In the genomic region with DNA sequence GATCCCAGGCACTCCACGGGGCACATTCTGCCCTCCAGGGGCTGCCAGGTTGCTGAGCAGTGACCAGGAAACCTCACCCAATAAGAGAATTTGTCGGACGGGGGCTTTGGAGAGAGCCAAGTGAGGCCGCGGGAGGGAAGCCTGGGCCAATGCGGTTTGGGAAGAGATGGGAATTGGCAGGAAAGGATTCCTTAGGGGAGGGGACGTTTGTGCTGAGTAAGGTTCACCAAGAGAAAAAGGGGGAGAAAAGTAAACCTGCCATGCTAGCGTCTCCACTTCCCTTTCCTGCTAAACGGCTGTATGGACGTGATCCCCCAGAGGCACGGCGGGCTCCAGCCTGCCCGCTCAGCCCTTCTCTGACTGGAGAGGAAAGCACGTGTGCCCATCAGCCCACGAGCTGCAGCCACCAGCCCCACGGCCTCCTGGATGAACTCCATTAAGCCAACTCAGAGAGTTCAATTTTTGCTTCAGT, we compare ENCODE assay signal across 8 cellular contexts.
DNase-seq lines count a peak whose midpoint lies in the region; ATAC-seq and TF ChIP-seq lines count a peak whose summit lies in the region.

No MANE protein-coding gene starts in this region.

- CTCF ChIA-PET in activated CD4-positive, alpha-beta T cell treated with anti-CD3 and anti-CD28 coated beads for 36 hours (lab: Charles Lee), result no interaction called here

- H3K4me3 Mint-ChIP-seq in activated CD4-positive, alpha-beta T cell treated with anti-CD3 and anti-CD28 coated beads for 36 hours, result peak overlapping the region; percentile 72
- H3K4me3 Mint-ChIP-seq in brain, result no peak overlapping the region
- H3K4me3 Mint-ChIP-seq in stimulated activated naive B cell treated with anti-CD40 and anti-IgM and Interleukin-4, amounts not matched to agents 10 μg/mL and 1 μg/mL and 100 μg/mL, for 72 hours, result peak overlapping the region; percentile 74 to 78

- peak; percentile 38 for DNase-seq in activated CD4-positive, alpha-beta T cell treated with anti-CD3 and anti-CD28 coated beads for 36 hours
- DNase-seq in activated CD4-positive, alpha-beta T cell treated with anti-CD3 and anti-CD28 coated beads for 1 hour, result no peak
- DNase-seq in stimulated activated naive B cell treated with anti-CD40 and anti-IgM and Interleukin-4, amounts not matched to agents 10 μg/mL and 1 μg/mL and 100 μg/mL, for 72 hours, result no peak
- no peak for DNase-seq in OCI-M1 (lab: John Stamatoyannopoulos, UW)
- no peak for DNase-seq in kidney glomerular epithelial cell (lab: John Stamatoyannopoulos, UW)
- DNase-seq in GM10266 (ENCODE audit: extremely low spot score), result no peak

- peaks cover 8% of the 10 kb centered on the region for H3K36me3 Mint-ChIP-seq in activated CD4-positive, alpha-beta T cell treated with anti-CD3 and anti-CD28 coated beads for 36 hours (ENCODE audit: low read depth)
- no peaks in the 10 kb centered on the region for H3K36me3 Mint-ChIP-seq in brain
- peaks cover 7 to 12% of the 10 kb centered on the region in 2 donors for H3K36me3 Mint-ChIP-seq in stimulated activated naive B cell treated with anti-CD40 and anti-IgM and Interleukin-4, amounts not matched to agents 10 μg/mL and 1 μg/mL and 100 μg/mL, for 72 hours

- no peaks in the 10 kb centered on the region for H3K9me3 Mint-ChIP-seq in activated CD4-positive, alpha-beta T cell treated with anti-CD3 and anti-CD28 coated beads for 36 hours (ENCODE audit: low read depth)
- H3K9me3 Mint-ChIP-seq in brain, result peaks cover 0 to 6% (median 0%) of the 10 kb centered on the region in 5 experiments
- peaks cover 3 to 6% of the 10 kb centered on the region in 2 donors for H3K9me3 Mint-ChIP-seq in stimulated activated naive B cell treated with anti-CD40 and anti-IgM and Interleukin-4, amounts not matched to agents 10 μg/mL and 1 μg/mL and 100 μg/mL, for 72 hours

- intact Hi-C loops in activated CD4-positive, alpha-beta T cell treated with anti-CD3 and anti-CD28 coated beads for 36 hours (cut with DNase I, micrococcal nuclease), result loop anchor here (5.0 to 10.0 kb wide), 3 partner anchors 173 to 640 kb away; partner anchors contain the start of gene ID2 (in 1 of the 2)

- peaks cover 55% of the 10 kb centered on the region for H3K4me1 Mint-ChIP-seq in activated CD4-positive, alpha-beta T cell treated with anti-CD3 and anti-CD28 coated beads for 36 hours
- H3K4me1 Mint-ChIP-seq in brain, result peaks cover 52% of the 10 kb centered on the region
- H3K4me1 Mint-ChIP-seq in stimulated activated naive B cell treated with anti-CD40 and anti-IgM and Interleukin-4, amounts not matched to agents 10 μg/mL and 1 μg/mL and 100 μg/mL, for 72 hours, result peaks cover 46 to 63% of the 10 kb centered on the region in 2 donors

- H3K27me3 Mint-ChIP-seq in activated CD4-positive, alpha-beta T cell treated with anti-CD3 and anti-CD28 coated beads for 36 hours, result no peaks in the 10 kb centered on the region
- H3K27me3 Mint-ChIP-seq in brain, result peaks cover 3% of the 10 kb centered on the region
- peaks cover 51 to 53% of the 10 kb centered on the region in 2 donors for H3K27me3 Mint-ChIP-seq in stimulated activated naive B cell treated with anti-CD40 and anti-IgM and Interleukin-4, amounts not matched to agents 10 μg/mL and 1 μg/mL and 100 μg/mL, for 72 hours

- peak; percentile 24 for ATAC-seq in activated CD4-positive, alpha-beta T cell treated with anti-CD3 and anti-CD28 coated beads for 36 hours
- ATAC-seq in HG03175 (IDR thresholded peaks at IDR 0.05; ENCODE audit: unreplicated experiment), result peak; percentile 20
- ATAC-seq in stimulated activated naive B cell treated with anti-CD40 and anti-IgM and Interleukin-4, amounts not matched to agents 10 μg/mL and 1 μg/mL and 100 μg/mL, for 72 hours (replicated peaks), result peak; percentile 23 to 40

- H3K27ac Mint-ChIP-seq in activated CD4-positive, alpha-beta T cell treated with anti-CD3 and anti-CD28 coated beads for 36 hours, result peak overlapping the region; percentile 86
- H3K27ac Mint-ChIP-seq in brain, result peak overlapping the region; percentile 30 to 95 (median 78)
- peak overlapping the region; percentile 96 for H3K27ac Mint-ChIP-seq in stimulated activated naive B cell treated with anti-CD40 and anti-IgM and Interleukin-4, amounts not matched to agents 10 μg/mL and 1 μg/mL and 100 μg/mL, for 72 hours

- TF ChIP-seq CTCF in brain (conservative IDR thresholded peaks at IDR 0.05) (no peak), GM10266 (IDR thresholded peaks at IDR 0.05; ENCODE audit: control insufficient read depth, insufficient read depth, low read depth, missing control alignments) (no peak)

- POLR2A ChIA-PET in activated CD4-positive, alpha-beta T cell treated with anti-CD3 and anti-CD28 coated beads for 36 hours (lab: Charles Lee), result interaction anchor here (0.9 to 2.1 kb wide), 4 partner anchors 56 to 194 kb away, joined by 3 to 11 read pairs (median 7); partner anchors contain the start of gene ID2

Comparison
In these comparisons a context has a peak if more than half of its experiments do, and no peak if none do; other contexts are left out.
1. H3K4me3 Mint-ChIP-seq: peak in activated CD4-positive, alpha-beta T cell treated with anti-CD3 and anti-CD28 coated beads for 36 hours (single experiment) and stimulated activated naive B cell treated with anti-CD40 and anti-IgM and Interleukin-4, amounts not matched to agents 10 μg/mL and 1 μg/mL and 100 μg/mL, for 72 hours (2 of 2); none in brain (0 of 5).
2. Peak in every context shown above with its lines, with median percentiles within 50 percentile points of each other: ATAC-seq and H3K27ac Mint-ChIP-seq.